ENCODE assay signal across 14 cellular contexts in genomic region chr1:165738794-165739193, GRCh38. TPM values are rescaled to one million over a fixed set of nuclear protein-coding genes. Genes with fewer than 3 reads are reported as not detected.
A peak's percentile ranks its signal among the peaks of the same experiment; 100 is the strongest.
DNase-seq lines count a peak whose midpoint lies in the region; ATAC-seq and TF ChIP-seq lines count a peak whose summit lies in the region.
"Had no signal": no experiment of that assay in that cellular context is flagged by ENCODE, and none has a peak within 500 bp of the region (broad histone marks: within the 10 kb centered on the region; RNA-seq: fewer than 3 reads in every experiment).

No MANE protein-coding gene starts in this region.

- no peaks in the 10 kb centered on the region for H3K27me3 ChIP-seq in adrenal gland

- no peaks in the 10 kb centered on the region for H3K9me3 ChIP-seq in adrenal gland (replicated peaks in 1 of 3)
- H3K9me3 ChIP-seq: SK-N-SH had no signal

- peaks cover 0 to 43% of the 10 kb centered on the region in 2 donors for H3K36me3 ChIP-seq in adrenal gland (replicated peaks in 1 of 2)

- no peak overlapping the region for H3K4me3 ChIP-seq in adrenal gland

- intact Hi-C loops in head of caudate nucleus (cut with DNase I) (no loop called here), Right ventricle myocardium inferior (cut with DNase I) (no loop called here), adrenal gland (cut with DNase I) (no loop called here)

- no peak for TF ChIP-seq POLR2A in adrenal gland (IDR thresholded peaks at IDR 0.05)

- 91 to 100% (median 97%) methylated on average over 1 of the region's 1 CpG for WGBS in adrenal gland, 4 donors

- no peaks in the 10 kb centered on the region for H3K4me1 ChIP-seq in adrenal gland (replicated peaks in 1 of 2)

- ATAC-seq in GM19397 (IDR thresholded peaks at IDR 0.05; ENCODE audit: unreplicated experiment) (peak; percentile 92), HG02938 (IDR thresholded peaks at IDR 0.05; ENCODE audit: unreplicated experiment) (peak; percentile 98), Right ventricle myocardium inferior (no peak)
- ATAC-seq: HCT116 had no signal

- no peak overlapping the region for H3K27ac ChIP-seq in adrenal gland

- TF ChIP-seq CTCF in adrenal gland (IDR thresholded peaks at IDR 0.05) = no peak

- DNase-seq in DMS53 treated with DMSO at 0.1 percent for 48 hours (lab: John Stamatoyannopoulos, UW; ENCODE audit: unreplicated experiment) (peak; percentile 70), NCI-H2029 treated with DMSO at 0.1 percent for 48 hours (lab: John Stamatoyannopoulos, UW) (peak; percentile 7), head of caudate nucleus (no peak), hypothalamus (lab: John Stamatoyannopoulos, UW) (no peak), Right ventricle myocardium inferior (ENCODE audit: missing footprints) (no peak), adrenal gland (no peak)
- DNase-seq: CD4-positive, CD25-positive, alpha-beta regulatory T cell; foreskin melanocyte; NCI-H187; SK-N-SH; stimulated activated naive CD4-positive, alpha-beta T cell treated with Interleukin-2 at 50 U/mL for 16 hours had no signal

RNA-seq across cellular contexts. Expression of gene TMCO1, which starts 29.9 kb away (rescaled TPM):
- total RNA-seq in Right ventricle myocardium inferior (47.3 TPM), adrenal gland (100 to 1,000 TPM in 5 of 8 donors, 10 to 100 TPM in 3; 60.0 to 155 (median 120) TPM)
- polyA plus RNA-seq in adrenal gland = 100 to 1,000 TPM in 1 of 3 donors, 10 to 100 TPM in 2; 33.4 to 280 (median 44.9) TPM

RNA-seq across cellular contexts. Expression of gene ALDH9A1, which starts 40.4 kb away (rescaled TPM):
- 57.3 TPM for total RNA-seq in Right ventricle myocardium inferior
- 100 to 1,000 TPM; 127 to 269 (median 194) TPM for total RNA-seq in adrenal gland
- polyA plus RNA-seq in adrenal gland = 100 to 1,000 TPM in 1 of 3 donors, 10 to 100 TPM in 2; 36.0 to 232 (median 70.0) TPM

Comparison
In these comparisons a context has a peak if more than half of its experiments do, and no peak if none do; other contexts are left out.
1. DNase-seq: peak in DMS53 treated with DMSO at 0.1 percent for 48 hours (single experiment) and NCI-H2029 treated with DMSO at 0.1 percent for 48 hours (single experiment); none in head of caudate nucleus (0 of 42), hypothalamus (0 of 51), Right ventricle myocardium inferior (single experiment) and adrenal gland (0 of 7).